In the genomic region with DNA sequence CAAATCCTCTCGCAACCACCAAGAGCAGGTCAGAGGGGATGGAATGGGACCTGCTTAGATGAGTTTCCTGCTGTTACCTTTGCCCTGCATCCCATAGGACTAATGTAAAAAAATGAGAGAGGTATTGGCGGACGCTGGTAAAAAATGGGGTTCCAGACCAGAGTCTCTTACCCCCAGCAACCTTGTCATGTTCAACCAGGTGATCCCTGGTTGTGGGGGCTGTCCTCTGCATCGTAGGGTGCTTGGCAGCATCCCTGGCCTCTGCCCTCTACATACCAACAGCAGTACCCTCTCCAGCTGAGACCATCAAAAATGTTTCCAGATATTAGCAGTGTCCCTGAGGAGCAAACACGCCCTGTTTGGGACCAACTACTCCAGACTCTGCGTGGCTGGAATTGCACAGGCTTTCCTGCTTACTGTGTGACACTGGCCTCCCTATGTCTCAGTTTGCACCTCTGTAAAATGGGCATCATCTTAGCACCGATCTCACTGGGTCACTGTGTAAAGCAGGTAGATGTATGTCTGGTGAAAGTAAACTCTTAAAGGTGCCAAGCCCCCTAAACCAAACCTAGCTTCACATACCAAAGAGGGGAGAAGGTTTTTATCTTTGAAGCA, we compare ENCODE assay signal across 10 cellular contexts. TPM values are rescaled to one million over a fixed set of nuclear protein-coding genes. Genes with fewer than 3 reads are reported as not detected.
DNase-seq lines count a peak whose midpoint lies in the region; ATAC-seq and TF ChIP-seq lines count a peak whose summit lies in the region.
"Had no signal": no experiment of that assay in that cellular context is flagged by ENCODE, and none has a peak within 500 bp of the region (broad histone marks: within the 10 kb centered on the region; RNA-seq: fewer than 3 reads in every experiment).

No MANE protein-coding gene starts in this region.

- H3K27me3 Mint-ChIP-seq in H9 (ENCODE audit: low read depth), result peaks cover 4% of the 10 kb centered on the region
- H3K27me3 Mint-ChIP-seq in naive thymus-derived CD8-positive, alpha-beta T cell, result no peaks in the 10 kb centered on the region

- H2BK12ac ChIP-seq in H9 (ENCODE audit: insufficient read length, low read depth, low read length), result no peak overlapping the region

- no peak overlapping the region for H3K4me3 Mint-ChIP-seq in H9
- peak overlapping the region; percentile 98 to 100 (median 100) for H3K4me3 Mint-ChIP-seq in naive thymus-derived CD8-positive, alpha-beta T cell

- H3K9me3 ChIP-seq in AG04450 (ENCODE audit: control insufficient read depth, insufficient read depth, low read length), result peaks cover 4% of the 10 kb centered on the region
- H3K9me3 ChIP-seq in H9 (ENCODE audit: control insufficient read depth, low read depth, low read length), result no peaks in the 10 kb centered on the region
- H3K9me3 ChIP-seq in breast epithelium, result no peaks in the 10 kb centered on the region
- peaks cover 2% of the 10 kb centered on the region for H3K9me3 ChIP-seq in mucosa of descending colon

- H3K4me3 ChIP-seq in AG04450 (ENCODE audit: low read depth, low read length), result peak overlapping the region; percentile 72
- peak overlapping the region; percentile 69 to 96 (median 73) for H3K4me3 ChIP-seq in breast epithelium
- H3K4me3 ChIP-seq in mucosa of descending colon, result no peak overlapping the region

- H3K4ac ChIP-seq in H9 (ENCODE audit: low read depth, low read length), result no peak overlapping the region

- TF ChIP-seq POLR2A in breast epithelium (IDR thresholded peaks at IDR 0.05), result no peak

- WGBS in H9 (ENCODE audit: extremely low coverage, insufficient read length, low lambda C conversion rate), result no CpG with 5 or more reads among the region's 7 CpGs

- peaks cover 7 to 12% of the 10 kb centered on the region in 2 experiments; a peak in 3 of 5 replicates for H3K9me3 Mint-ChIP-seq in H9
- no peaks in the 10 kb centered on the region for H3K9me3 Mint-ChIP-seq in naive thymus-derived CD8-positive, alpha-beta T cell

- H2AFZ ChIP-seq in H9 (ENCODE audit: low read length), result no peak overlapping the region

- H4K91ac ChIP-seq in H9 (ENCODE audit: insufficient read length, low read depth, low read length), result no peak overlapping the region

- no peak overlapping the region for H4K8ac ChIP-seq in H9 (replicated peaks; ENCODE audit: insufficient read length, low read depth, low read length)

- H2BK120ac ChIP-seq in H9 (ENCODE audit: low read depth, low read length, poor library complexity, severe bottlenecking), result no peak overlapping the region

- no peak overlapping the region for H3K18ac ChIP-seq in H9 (ENCODE audit: insufficient read length, low read depth, low read length)

- H2BK15ac ChIP-seq in H9 (ENCODE audit: low read depth, low read length), result no peak overlapping the region

- no peak overlapping the region for H2BK5ac ChIP-seq in H9 (ENCODE audit: insufficient read length, low read length)

- no peak overlapping the region for H3K9ac ChIP-seq in H9 (ENCODE audit: extremely low read depth, insufficient read length, low read length)

- DNase-seq in AG04450 (ENCODE audit: low read depth, low spot score) (no peak), H9 (peak; percentile 15), breast epithelium (ENCODE audit: low spot score in 2 of 2) (no peak), NCI-H345 (lab: John Stamatoyannopoulos, UW) (no peak), mucosa of descending colon (no peak)
- no peak for DNase-seq in naive thymus-derived CD8-positive, alpha-beta T cell
- no peak for DNase-seq in stimulated activated CD4-positive, alpha-beta T cell treated with anti-CD3 and anti-CD28 coated beads, Interleukin-15, amount 100 ng/mL, for 24 hours
- DNase-seq: DMS79 treated with DMSO at 0.1 percent for 48 hours had no signal

- intact Hi-C loops in breast epithelium (cut with DNase I; ENCODE audit: low total_unique reads), result no loop called here
- intact Hi-C loops in mucosa of descending colon (cut with DNase I, micrococcal nuclease), result no loop called here

- no peak overlapping the region for H3K14ac ChIP-seq in H9 (ENCODE audit: insufficient read depth, low read length)

- TF ChIP-seq CTCF in AG04450 (IDR thresholded peaks at IDR 0.05; ENCODE audit: low read depth, low read length) (no peak), H9 (conservative IDR thresholded peaks at IDR 0.05) (no peak), breast epithelium (IDR thresholded peaks at IDR 0.05) (no peak), mucosa of descending colon (IDR thresholded peaks at IDR 0.05) (no peak)

- no peaks in the 10 kb centered on the region for H4K20me1 ChIP-seq in H9 (ENCODE audit: control insufficient read depth, insufficient read depth, insufficient read length)

- no peak overlapping the region for H3K56ac ChIP-seq in H9 (ENCODE audit: insufficient read length, low read depth, low read length)

- no peak overlapping the region for H3K4me2 ChIP-seq in H9 (ENCODE audit: insufficient read depth, insufficient read length, low read length)

- H3K27me3 ChIP-seq in AG04450 (ENCODE audit: control insufficient read depth, insufficient read depth, low read length) (no peaks in the 10 kb centered on the region), H9 (ENCODE audit: insufficient read depth, low read length) (no peaks in the 10 kb centered on the region), breast epithelium (no peaks in the 10 kb centered on the region)

- H3K27ac Mint-ChIP-seq in H9, result peak overlapping the region in 1 of 3 experiments; percentile 52; a peak in 1 of 7 replicates
- H3K27ac Mint-ChIP-seq in naive thymus-derived CD8-positive, alpha-beta T cell, result peak overlapping the region; percentile 98 to 100 (median 99)

- H3K4me1 Mint-ChIP-seq in H9, result peaks cover 10 to 19% of the 10 kb centered on the region in 2 experiments
- H3K4me1 Mint-ChIP-seq in naive thymus-derived CD8-positive, alpha-beta T cell, result peaks cover 24 to 68% (median 61%) of the 10 kb centered on the region in 4 donors

- peaks cover 2 to 8% (median 2%) of the 10 kb centered on the region in 3 experiments; a peak in 4 of 7 replicates for H3K36me3 Mint-ChIP-seq in H9 (ENCODE audit: insufficient read depth in 1 of 3, low read depth in 3 of 3)
- H3K36me3 Mint-ChIP-seq in naive thymus-derived CD8-positive, alpha-beta T cell, result peaks cover 4 to 28% (median 23%) of the 10 kb centered on the region in 3 donors

- H4K5ac ChIP-seq in H9 (ENCODE audit: insufficient read length, low read depth, low read length), result no peak overlapping the region

- H3K23me2 ChIP-seq in H9 (ENCODE audit: insufficient read length, low read depth, low read length, poor library complexity, severe bottlenecking), result no peaks in the 10 kb centered on the region

- H3K23ac ChIP-seq in H9 (ENCODE audit: insufficient read length, low read depth, low read length), result no peak overlapping the region

- no peak for ATAC-seq in naive thymus-derived CD8-positive, alpha-beta T cell
- ATAC-seq in mucosa of descending colon (no peak), GM18868 (IDR thresholded peaks at IDR 0.05; ENCODE audit: unreplicated experiment) (no peak)

- no peak overlapping the region for H3T11ph ChIP-seq in H9 (ENCODE audit: low read length)

- H3K27ac ChIP-seq in AG04450 (ENCODE audit: low read depth, low read length), result no peak overlapping the region
- H3K27ac ChIP-seq in H9 (ENCODE audit: insufficient read length, low read depth, low read length), result no peak overlapping the region
- H3K27ac ChIP-seq in breast epithelium, result no peak overlapping the region

- no peaks in the 10 kb centered on the region for H3K79me1 ChIP-seq in H9 (ENCODE audit: insufficient read depth, low read depth, low read length, poor library complexity, severe bottlenecking)

- H3K4me1 ChIP-seq in H9 (ENCODE audit: insufficient read depth, low read length) (no peaks in the 10 kb centered on the region; the same call in 1 of the 2 replicates), breast epithelium (peaks cover 9 to 15% of the 10 kb centered on the region in 2 donors), mucosa of descending colon (ENCODE audit: low read depth) (peaks cover 16% of the 10 kb centered on the region)

- H2BK20ac ChIP-seq in H9 (ENCODE audit: low read depth, low read length, poor library complexity, severe bottlenecking), result no peak overlapping the region

- H2AK5ac ChIP-seq in H9 (ENCODE audit: insufficient read length, low read length), result no peak overlapping the region

- POLR2A ChIA-PET in AG04450 (lab: Yijun Ruan, JAX), result no interaction called here
- POLR2A ChIA-PET in naive thymus-derived CD8-positive, alpha-beta T cell (lab: Charles Lee), result interaction anchor here (0.6 to 3.4 kb wide), 9 partner anchors 7 to 1929 kb away, joined by 3 to 26 read pairs (median 5); partner anchors contain the start of genes MB and TOM1

- H3K36me3 ChIP-seq in breast epithelium (no peaks in the 10 kb centered on the region), mucosa of descending colon (ENCODE audit: low read depth) (no peaks in the 10 kb centered on the region)

- CTCF ChIA-PET in AG04450 (lab: Charles Lee), result interaction anchor here (0.7 to 2.0 kb wide), 3 partner anchors 35 to 416 kb away, joined by 3 to 6 read pairs (median 5); no protein-coding TSS in a partner anchor

- no peaks in the 10 kb centered on the region for H3K79me2 ChIP-seq in H9 (ENCODE audit: insufficient read depth, low read length)

RNA-seq across cellular contexts. Expression of gene APOL6, which starts 1.5 kb away (rescaled TPM):
- polyA plus RNA-seq in AG04450 (2011; rRNA removed), result 12.1 and 15.0 TPM in 2 replicates
- polyA minus RNA-seq in AG04450 (2011; rRNA and poly(A)+ RNA removed), result 26.0 and 34.0 TPM in 2 replicates
- 0.04 and 0.07 TPM in 2 replicates for total RNA-seq in H9 (2021)
- 10 to 100 TPM; 21.2 to 59.7 (median 25.6) TPM for total RNA-seq in breast epithelium
- total RNA-seq in naive thymus-derived CD8-positive, alpha-beta T cell, result 10 to 100 TPM; 37.7 to 40.5 TPM
- polyA plus RNA-seq in naive thymus-derived CD8-positive, alpha-beta T cell, result 10 to 100 TPM; 13.6 to 20.8 (median 15.5) TPM
- 10 to 100 TPM; 40.3 to 43.1 (median 42.1) TPM for total RNA-seq in mucosa of descending colon

RNA-seq across cellular contexts. Expression of gene MB, which starts 32.6 kb away (rescaled TPM):
- not detected in 2 replicates for polyA plus RNA-seq in AG04450 (2011; rRNA removed)
- not detected in 2 replicates for polyA minus RNA-seq in AG04450 (2011; rRNA and poly(A)+ RNA removed)
- total RNA-seq in H9 (2021), result 0.29 and 0.55 TPM in 2 replicates
- 10 to 100 TPM in 1 of 3 donors, 1 to 10 TPM in 1, under 1 TPM in 1; 0.48 to 13.1 (median 10.0) TPM for total RNA-seq in breast epithelium
- total RNA-seq in naive thymus-derived CD8-positive, alpha-beta T cell, result not detected
- not detected for polyA plus RNA-seq in naive thymus-derived CD8-positive, alpha-beta T cell
- 10 to 100 TPM in 2 of 3 donors, 1 to 10 TPM in 1; 2.1 to 17.2 (median 13.4) TPM for total RNA-seq in mucosa of descending colon
- total RNA-seq: bronchial epithelial cell had no signal

Comparison
In these comparisons a context has a peak if more than half of its experiments do, and no peak if none do; other contexts are left out.
1. H3K4me3 Mint-ChIP-seq: peak in naive thymus-derived CD8-positive, alpha-beta T cell (10 of 10); none in H9 (0 of 2).
2. RNA of gene APOL6, which starts 1.5 kb away (total RNA-seq): 40.3 to 43.1 TPM in mucosa of descending colon, 37.7 to 40.5 TPM in naive thymus-derived CD8-positive, alpha-beta T cell and 21.2 to 59.7 TPM in breast epithelium; 0.04 to 0.07 TPM in H9; every median in the first group is over 10 times any median in the second.